In genomic region chr9:17019398-17019797, GRCh38 we compare ENCODE assay signal across 16 cellular contexts.
"Had no signal": no experiment of that assay in that cellular context is flagged by ENCODE, and none has a peak within 500 bp of the region (broad histone marks: within the 10 kb centered on the region; RNA-seq: fewer than 3 reads in every experiment).

No MANE protein-coding gene starts in this region.

- H3K27ac ChIP-seq: epithelial cell of prostate, heart left ventricle, neural progenitor cell, ovary, thyroid gland had no signal

- H3K4me1 ChIP-seq: heart left ventricle, neural progenitor cell, thyroid gland had no signal

- H3K27me3 ChIP-seq: heart left ventricle, neural progenitor cell, ovary, thyroid gland had no signal

- H3K36me3 ChIP-seq: heart left ventricle, neural progenitor cell, ovary, thyroid gland had no signal

- H3K9me3 ChIP-seq: ovary, thyroid gland had no signal

- H3K4me3 ChIP-seq: heart left ventricle, neural progenitor cell, ovary, smooth muscle cell, thyroid gland had no signal

- DNase-seq: cerebellar nuclear complex; effector memory CD8-positive, alpha-beta T cell; foreskin melanocyte; heart left ventricle; hippocampal formation; kidney glomerular epithelial cell; mammary epithelial cell; nucleus accumbens; ovary; right cardiac atrium; stimulated activated CD4-positive, alpha-beta T cell treated with anti-CD3 and anti-CD28 coated beads, Interleukin-2, amount 100 ng/mL, for 48 hours; stimulated activated naive CD4-positive, alpha-beta T cell treated with Interleukin-2 at 50 U/mL for 16 hours; thyroid gland had no signal

- H3K9ac ChIP-seq: neural progenitor cell had no signal
